In the genomic region with DNA sequence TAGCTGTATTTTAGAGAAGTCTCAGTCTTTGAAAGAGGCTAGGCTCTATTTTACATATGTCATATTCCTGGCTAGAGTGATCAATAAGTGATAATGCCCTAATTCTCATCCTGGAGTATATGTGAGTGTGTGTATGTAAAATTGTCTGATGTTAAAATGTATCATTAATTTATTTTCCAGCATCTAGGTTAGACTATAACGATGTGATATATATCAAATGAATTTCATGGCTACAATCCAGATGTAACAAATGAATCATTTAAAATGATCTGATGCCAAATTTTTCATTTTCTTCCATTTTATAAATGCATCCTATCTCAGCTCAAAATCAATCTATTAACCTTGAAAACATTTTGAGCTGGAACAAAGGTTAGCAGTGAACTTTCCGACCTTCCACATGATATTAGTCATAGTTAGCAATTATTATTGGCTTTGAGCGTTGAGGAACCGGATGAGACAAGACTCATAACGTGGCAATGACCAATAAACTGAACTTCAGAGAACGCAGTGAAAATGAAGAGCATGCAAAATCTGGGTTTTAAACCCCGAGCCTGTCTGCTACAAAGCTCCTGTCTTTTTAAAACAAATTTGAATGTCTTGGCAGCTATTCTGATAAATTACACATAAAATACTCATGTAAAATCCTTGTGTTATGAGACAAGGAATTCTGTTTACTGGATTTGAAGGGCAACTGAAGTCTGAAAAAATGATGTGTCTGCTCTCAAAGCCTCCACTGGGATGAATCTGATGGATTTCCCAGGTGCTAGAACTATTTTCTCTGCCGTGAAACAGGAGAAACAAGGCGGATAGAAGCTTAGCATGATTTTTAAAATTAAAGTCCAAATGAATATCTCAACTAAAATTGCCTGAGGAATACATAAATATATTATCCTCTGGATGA, we compare ENCODE assay signal across 15 cellular contexts.
A peak's percentile ranks its signal among the peaks of the same experiment; 100 is the strongest.
DNase-seq lines count a peak whose midpoint lies in the region; ATAC-seq and TF ChIP-seq lines count a peak whose summit lies in the region.
"Had no signal": no experiment of that assay in that cellular context is flagged by ENCODE, and none has a peak within 500 bp of the region (broad histone marks: within the 10 kb centered on the region; RNA-seq: fewer than 3 reads in every experiment).

No MANE protein-coding gene starts in this region.

- no peak overlapping the region for H4K91ac ChIP-seq in neuronal stem cell (ENCODE audit: low read depth, low read length, poor library complexity)

- no peaks in the 10 kb centered on the region for H3K36me3 ChIP-seq in GM23248 (ENCODE audit: low read depth)
- no peaks in the 10 kb centered on the region for H3K36me3 ChIP-seq in skeletal muscle satellite cell (ENCODE audit: insufficient read depth, low read length)
- H3K36me3 ChIP-seq in gastroesophageal sphincter, result no peaks in the 10 kb centered on the region
- no peaks in the 10 kb centered on the region for H3K36me3 ChIP-seq in sigmoid colon
- no peaks in the 10 kb centered on the region for H3K36me3 ChIP-seq in neuronal stem cell (replicated peaks in 1 of 2; ENCODE audit: control insufficient read depth in 2 of 2, insufficient read depth in 2 of 2, low read length in 2 of 2)
- H3K36me3 ChIP-seq: ovary, tibial nerve had no signal

- in situ Hi-C loops in GM23248 (cut with MboI), result no loop called here

- H3K4me1 ChIP-seq in GM23248 (ENCODE audit: insufficient read depth), result peaks cover 15% of the 10 kb centered on the region
- H3K4me1 ChIP-seq in skeletal muscle satellite cell (ENCODE audit: control insufficient read depth, insufficient read depth, low read length), result peaks cover 17% of the 10 kb centered on the region
- peaks cover 0 to 19% (median 0%) of the 10 kb centered on the region in 3 donors for H3K4me1 ChIP-seq in gastroesophageal sphincter
- peaks cover 0 to 5% (median 0%) of the 10 kb centered on the region in 4 donors for H3K4me1 ChIP-seq in sigmoid colon
- H3K4me1 ChIP-seq in neuronal stem cell (ENCODE audit: control insufficient read depth in 2 of 2, insufficient read depth in 1 of 2, low read depth in 1 of 2, low read length in 2 of 2), result no peaks in the 10 kb centered on the region

- peak; percentile 83 for DNase-seq in GM23248
- peak; percentile 20 for DNase-seq in SW480 (ENCODE audit: low spot score)
- peak; percentile 86 for DNase-seq in fibroblast of mammary gland (ENCODE audit: low read depth)
- no peak for DNase-seq in sigmoid colon
- no peak for DNase-seq in neuronal stem cell (ENCODE audit: low spot score)
- DNase-seq: activated CD4-positive, CD25-positive, alpha-beta regulatory T cell treated with anti-CD3 and anti-CD28 coated beads, Interleukin-2, amount 50 U/mL, for 72 hours; activated naive CD4-positive, alpha-beta T cell treated with Interleukin-2 at 50 U/mL for 16 hours; H7; kidney; NCI-H2107; ovary had no signal

- no peak overlapping the region for H2BK12ac ChIP-seq in neuronal stem cell (ENCODE audit: low read length)

- H3K23ac ChIP-seq in neuronal stem cell (ENCODE audit: low read depth, low read length, poor library complexity), result no peak overlapping the region

- no peak for ATAC-seq in HG02970 (IDR thresholded peaks at IDR 0.05; ENCODE audit: low FRiP score, unreplicated experiment)
- no peak for ATAC-seq in gastroesophageal sphincter

- H3K18ac ChIP-seq in neuronal stem cell (ENCODE audit: low read length), result no peak overlapping the region

- H3K27ac ChIP-seq in GM23248, result peak overlapping the region; percentile 80
- H3K27ac ChIP-seq in gastroesophageal sphincter, result no peak overlapping the region
- H3K27ac ChIP-seq in sigmoid colon, result no peak overlapping the region
- no peak overlapping the region for H3K27ac ChIP-seq in neuronal stem cell (replicated peaks; ENCODE audit: low read length)
- H3K27ac ChIP-seq: ovary had no signal

- no peak overlapping the region for H4K8ac ChIP-seq in neuronal stem cell (ENCODE audit: low read depth, low read length)

- no peak overlapping the region for H2BK120ac ChIP-seq in neuronal stem cell (ENCODE audit: low read depth, low read length)

- no peak overlapping the region for H3K14ac ChIP-seq in neuronal stem cell (ENCODE audit: low read length)

- H3K9me3 ChIP-seq in GM23248 (ENCODE audit: low read depth), result no peaks in the 10 kb centered on the region
- no peaks in the 10 kb centered on the region for H3K9me3 ChIP-seq in skeletal muscle satellite cell (replicated peaks; ENCODE audit: low read length)
- no peaks in the 10 kb centered on the region for H3K9me3 ChIP-seq in gastroesophageal sphincter
- no peaks in the 10 kb centered on the region for H3K9me3 ChIP-seq in sigmoid colon
- peaks cover 2 to 7% of the 10 kb centered on the region in 2 donors for H3K9me3 ChIP-seq in neuronal stem cell (replicated peaks in 1 of 2; ENCODE audit: control insufficient read depth in 2 of 2, insufficient read depth in 1 of 2, low read depth in 1 of 2, low read length in 2 of 2)
- H3K9me3 ChIP-seq: ovary, tibial nerve had no signal

- TF ChIP-seq EP300 in gastroesophageal sphincter (IDR thresholded peaks at IDR 0.05) (no peak), sigmoid colon (IDR thresholded peaks at IDR 0.05) (no peak)

- H2AK5ac ChIP-seq in neuronal stem cell (ENCODE audit: low read depth, low read length), result no peak overlapping the region

- 29 to 34% methylated on average over 9 of the region's 9 CpGs for WGBS in GM23248 (ENCODE audit: low coverage in 1 of 2, low lambda C conversion rate in 2 of 2, missing lambda C conversion rate in 2 of 2), 2 experiments
- 9 to 31% methylated on average over 9 of the region's 9 CpGs for WGBS in gastroesophageal sphincter (ENCODE audit: low coverage in 1 of 2), 2 donors
- WGBS in sigmoid colon, 2 donors, result 65 to 74% methylated on average over 9 of the region's 9 CpGs
- no CpG with 5 or more reads among the region's 9 CpGs for WGBS in neuronal stem cell (ENCODE audit: extremely low coverage in 2 of 2, insufficient read length in 2 of 2, insufficient replicate concordance in 1 of 2), 2 donors

- H3K4me3 ChIP-seq in GM23248 (peak overlapping the region; percentile 35), fibroblast of mammary gland (ENCODE audit: control insufficient read depth, low read depth, low read length) (no peak overlapping the region), skeletal muscle satellite cell (ENCODE audit: low read length) (peak overlapping the region; percentile 32), gastroesophageal sphincter (no peak overlapping the region), sigmoid colon (no peak overlapping the region), neuronal stem cell (ENCODE audit: low read length in 2 of 2) (no peak overlapping the region)
- H3K4me3 ChIP-seq: ovary, tibial nerve had no signal

- no peaks in the 10 kb centered on the region for H3K79me2 ChIP-seq in GM23248 (ENCODE audit: insufficient read depth)

- peak overlapping the region; percentile 54 for H3K4me2 ChIP-seq in GM23248 (ENCODE audit: unreplicated experiment)
- peak overlapping the region; percentile 69 for H3K4me2 ChIP-seq in skeletal muscle satellite cell (ENCODE audit: low read length)
- no peak overlapping the region for H3K4me2 ChIP-seq in neuronal stem cell (ENCODE audit: insufficient read depth, low read length, poor library complexity, severe bottlenecking)

- H2BK15ac ChIP-seq in neuronal stem cell (ENCODE audit: low read length), result no peak overlapping the region

- no peak overlapping the region for H3K4ac ChIP-seq in neuronal stem cell (ENCODE audit: low read length)

- H3K9me2 ChIP-seq in GM23248 (ENCODE audit: insufficient read depth), result no peaks in the 10 kb centered on the region

- no peaks in the 10 kb centered on the region for H4K20me1 ChIP-seq in GM23248 (ENCODE audit: insufficient read depth)

- TF ChIP-seq POLR2A in gastroesophageal sphincter (IDR thresholded peaks at IDR 0.05) (no peak), sigmoid colon (IDR thresholded peaks at IDR 0.05) (no peak)

- H2BK5ac ChIP-seq in neuronal stem cell (ENCODE audit: low read length), result no peak overlapping the region

- intact Hi-C loops in sigmoid colon (cut with DNase I), result no loop called here

- no peaks in the 10 kb centered on the region for H3K27me3 ChIP-seq in GM23248 (replicated peaks; ENCODE audit: insufficient read depth)
- H3K27me3 ChIP-seq in skeletal muscle satellite cell (ENCODE audit: control insufficient read depth, insufficient read depth, low read length), result no peaks in the 10 kb centered on the region
- H3K27me3 ChIP-seq in gastroesophageal sphincter, result no peaks in the 10 kb centered on the region
- no peaks in the 10 kb centered on the region for H3K27me3 ChIP-seq in sigmoid colon
- peaks cover 0 to 9% (median 0%) of the 10 kb centered on the region in 3 experiments for H3K27me3 ChIP-seq in neuronal stem cell (ENCODE audit: control insufficient read depth in 3 of 3, insufficient read depth in 3 of 3, low read depth in 1 of 3, low read length in 3 of 3)
- H3K27me3 ChIP-seq: ovary, tibial nerve had no signal

- H2AFZ ChIP-seq in GM23248, result peak overlapping the region; percentile 75
- H2AFZ ChIP-seq in neuronal stem cell (ENCODE audit: low read length), result no peak overlapping the region

- peaks cover 15% of the 10 kb centered on the region; the same call in 1 of the 2 replicates for H3F3A ChIP-seq in GM23248 (ENCODE audit: insufficient read depth)

- no peaks in the 10 kb centered on the region for H3K79me1 ChIP-seq in neuronal stem cell (ENCODE audit: low read depth, low read length)

- no peak for TF ChIP-seq CTCF in fibroblast of mammary gland (conservative IDR thresholded peaks at IDR 0.05; ENCODE audit: control insufficient read depth, insufficient read depth, low read depth, low read length)
- no peak for TF ChIP-seq CTCF in gastroesophageal sphincter (IDR thresholded peaks at IDR 0.05)
- no peak for TF ChIP-seq CTCF in sigmoid colon (IDR thresholded peaks at IDR 0.05)

- H3K9ac ChIP-seq in GM23248 (peak overlapping the region; percentile 66), skeletal muscle satellite cell (ENCODE audit: low read depth, low read length) (peak overlapping the region; percentile 55), neuronal stem cell (ENCODE audit: low read depth, low read length, poor library complexity) (no peak overlapping the region)

Comparison
In these comparisons a context has a peak if more than half of its experiments do, and no peak if none do; other contexts are left out.
1. DNase-seq: peak in GM23248 (single experiment), SW480 (single experiment) and fibroblast of mammary gland (single experiment); none in sigmoid colon (single experiment) and neuronal stem cell (single experiment).
2. H3K4me3 ChIP-seq: peak in GM23248 (single experiment) and skeletal muscle satellite cell (single experiment); none in fibroblast of mammary gland (single experiment), gastroesophageal sphincter (0 of 2), sigmoid colon (0 of 4) and neuronal stem cell (0 of 2).